8 cellular contexts compared by ENCODE assay signal in genomic region chr15:49215768-49216739, GRCh38. TPM values are rescaled to one million over a fixed set of nuclear protein-coding genes. Genes with fewer than 3 reads are reported as not detected.
DNase-seq lines count a peak whose midpoint lies in the region; ATAC-seq and TF ChIP-seq lines count a peak whose summit lies in the region.

No MANE protein-coding gene starts in this region.

- H2BK15ac ChIP-seq in neuronal stem cell (ENCODE audit: low read length): no peak overlapping the region

- peaks cover 35 to 36% of the 10 kb centered on the region in 2 donors for H3K36me3 Mint-ChIP-seq in naive B cell
- peaks cover 6% of the 10 kb centered on the region for H3K36me3 Mint-ChIP-seq in Caco-2 (ENCODE audit: insufficient read depth, unreplicated experiment)

- no peak overlapping the region for H2AK5ac ChIP-seq in neuronal stem cell (ENCODE audit: low read depth, low read length)

- H3K18ac ChIP-seq in neuronal stem cell (ENCODE audit: low read length): no peak overlapping the region

- H4K8ac ChIP-seq in neuronal stem cell (ENCODE audit: low read depth, low read length): no peak overlapping the region

- H3K4me3 Mint-ChIP-seq in naive B cell (no peak overlapping the region), Caco-2 (ENCODE audit: unreplicated experiment) (no peak overlapping the region)

- peak; percentile 50 for DNase-seq in D341Med (ENCODE audit: low spot score)
- no peak for DNase-seq in RWPE2 (ENCODE audit: low spot score)
- no peak for DNase-seq in naive B cell
- no peak for DNase-seq in neuronal stem cell (ENCODE audit: low spot score)
- no peak for DNase-seq in EL
- DNase-seq in Caco-2: no peak

- H2AFZ ChIP-seq in neuronal stem cell (ENCODE audit: low read length): no peak overlapping the region

- no peak overlapping the region for H2BK12ac ChIP-seq in neuronal stem cell (ENCODE audit: low read length)

- no peaks in the 10 kb centered on the region for H3K9me3 ChIP-seq in RWPE2 (ENCODE audit: severe bottlenecking)
- no peaks in the 10 kb centered on the region for H3K9me3 ChIP-seq in neuronal stem cell (replicated peaks in 1 of 2; ENCODE audit: control insufficient read depth in 2 of 2, insufficient read depth in 1 of 2, low read depth in 1 of 2, low read length in 2 of 2)
- H3K9me3 ChIP-seq in Caco-2: no peaks in the 10 kb centered on the region

- POLR2A ChIA-PET in Caco-2 (lab: Charles Lee): no interaction called here

- H3K27ac ChIP-seq in RWPE2 (ENCODE audit: poor library complexity, severe bottlenecking) (no peak overlapping the region), neuronal stem cell (replicated peaks; ENCODE audit: low read length) (no peak overlapping the region)

- H3K9ac ChIP-seq in neuronal stem cell (ENCODE audit: low read depth, low read length, poor library complexity): no peak overlapping the region

- H4K91ac ChIP-seq in neuronal stem cell (ENCODE audit: low read depth, low read length, poor library complexity): no peak overlapping the region

- TF ChIP-seq CTCF in RWPE2 (IDR thresholded peaks at IDR 0.05; ENCODE audit: poor library complexity, severe bottlenecking) (no peak), Caco-2 (IDR thresholded peaks at IDR 0.05; ENCODE audit: insufficient read depth in 1 of 2, low read depth in 1 of 2, low read length in 1 of 2, severe bottlenecking in 1 of 2, unreplicated experiment in 1 of 2) (no peak)

- H3K4me1 Mint-ChIP-seq in naive B cell (peaks cover 13 to 21% (median 13%) of the 10 kb centered on the region in 3 donors), Caco-2 (ENCODE audit: low read depth, unreplicated experiment) (peaks cover 17% of the 10 kb centered on the region)

- peaks cover 23% of the 10 kb centered on the region for H3K36me3 ChIP-seq in RWPE2 (ENCODE audit: low read depth)
- H3K36me3 ChIP-seq in neuronal stem cell (replicated peaks in 1 of 2; ENCODE audit: control insufficient read depth in 2 of 2, insufficient read depth in 2 of 2, low read length in 2 of 2): peaks cover 0 to 4% of the 10 kb centered on the region in 2 donors
- no peaks in the 10 kb centered on the region for H3K36me3 ChIP-seq in Caco-2 (ENCODE audit: control insufficient read depth, insufficient read depth, low read length)

- H3K4me1 ChIP-seq in RWPE2 (ENCODE audit: insufficient read depth, poor library complexity, severe bottlenecking) (peaks cover 3% of the 10 kb centered on the region), neuronal stem cell (ENCODE audit: control insufficient read depth in 2 of 2, insufficient read depth in 1 of 2, low read depth in 1 of 2, low read length in 2 of 2) (no peaks in the 10 kb centered on the region), Caco-2 (no peaks in the 10 kb centered on the region)

- no peak overlapping the region for H3K4me2 ChIP-seq in neuronal stem cell (ENCODE audit: insufficient read depth, low read length, poor library complexity, severe bottlenecking)

- H2BK5ac ChIP-seq in neuronal stem cell (ENCODE audit: low read length): no peak overlapping the region

- H3K9me3 Mint-ChIP-seq in naive B cell (peaks cover 6 to 19% (median 13%) of the 10 kb centered on the region in 7 donors), Caco-2 (ENCODE audit: unreplicated experiment) (peaks cover 8% of the 10 kb centered on the region)

- H2BK120ac ChIP-seq in neuronal stem cell (ENCODE audit: low read depth, low read length): no peak overlapping the region

- H3K4ac ChIP-seq in neuronal stem cell (ENCODE audit: low read length): no peak overlapping the region

- ATAC-seq in GM19351 (IDR thresholded peaks at IDR 0.05; ENCODE audit: unreplicated experiment) (peak; percentile 100), HG03139 (IDR thresholded peaks at IDR 0.05; ENCODE audit: unreplicated experiment) (peak; percentile 100), RWPE2 (ENCODE audit: low read depth) (peak; percentile 70), naive B cell (ENCODE audit: low read depth in 2 of 2) (peak; percentile 90 to 91)

- H3K14ac ChIP-seq in neuronal stem cell (ENCODE audit: low read length): no peak overlapping the region

- no CpG with 5 or more reads among the region's 7 CpGs for WGBS in neuronal stem cell (ENCODE audit: extremely low coverage in 2 of 2, insufficient read length in 2 of 2, insufficient replicate concordance in 1 of 2), 2 donors

- no peaks in the 10 kb centered on the region for H3K79me1 ChIP-seq in neuronal stem cell (ENCODE audit: low read depth, low read length)

- no TSS peak for BruUV-seq in Caco-2 (replicated peaks; lab: Mats Ljungman, UMichigan)

- intact Hi-C loops in Caco-2 (cut with micrococcal nuclease; ENCODE audit: unreplicated experiment): no loop called here

- no peaks in the 10 kb centered on the region for H3K27me3 ChIP-seq in RWPE2 (ENCODE audit: insufficient read depth, poor library complexity, severe bottlenecking)
- H3K27me3 ChIP-seq in neuronal stem cell (ENCODE audit: control insufficient read depth in 3 of 3, insufficient read depth in 3 of 3, low read depth in 1 of 3, low read length in 3 of 3): no peaks in the 10 kb centered on the region
- no peaks in the 10 kb centered on the region for H3K27me3 ChIP-seq in Caco-2 (replicated peaks; ENCODE audit: control insufficient read depth, insufficient read depth, low read length)

- CTCF ChIA-PET in Caco-2 (lab: Charles Lee): no interaction called here

- H3K27me3 Mint-ChIP-seq in naive B cell (no peaks in the 10 kb centered on the region), Caco-2 (ENCODE audit: insufficient read depth, unreplicated experiment) (no peaks in the 10 kb centered on the region)

- H3K27ac Mint-ChIP-seq in naive B cell: peak overlapping the region in 3 of 6 donors; percentile 55 to 88 (median 60)
- H3K27ac Mint-ChIP-seq in Caco-2 (ENCODE audit: unreplicated experiment): no peak overlapping the region

- H3K23ac ChIP-seq in neuronal stem cell (ENCODE audit: low read depth, low read length, poor library complexity): no peak overlapping the region

- no peak overlapping the region for H3K4me3 ChIP-seq in RWPE2 (ENCODE audit: severe bottlenecking)
- H3K4me3 ChIP-seq in neuronal stem cell (ENCODE audit: low read length in 2 of 2): no peak overlapping the region
- H3K4me3 ChIP-seq in Caco-2 (ENCODE audit: low read depth, low read length): no peak overlapping the region

RNA-seq across cellular contexts. Expression of gene GALK2, which starts 46.0 kb away (rescaled TPM):
- 10 to 100 TPM; 12.6 to 26.4 (median 15.4) TPM for polyA plus RNA-seq in naive B cell (ENCODE audit: low read depth in 6 of 6)
- polyA plus RNA-seq in neuronal stem cell (2013, experiment 1 of 2): 11.9 TPM
- polyA plus RNA-seq in neuronal stem cell (2013, experiment 2 of 2): 11.3 TPM
- total RNA-seq in Caco-2 (2022): 25.5 and 29.8 TPM in 2 replicates
